ENCODE assay signal across 1 cellular context in genomic region chr2:65056215-65056989, GRCh38.
TF ChIP-seq lines count a peak whose summit lies in the region.

TSS of gene CEP68 (plus strand) at chr2:65056416. CDS start at chr2:65069445, 13,029 bp downstream.

TF ChIP-seq in HepG2, 621 proteins besides CTCF, POLR2A, EP300 and RAD21 (continued from another document and continues in another):
- TF ChIP-seq ZHX2 (IDR thresholded peaks at IDR 0.05; ENCODE audit: low read depth) (peak; percentile 65; the same call in 1 of the 2 replicates), ZHX2 (CRISPR knock-in tag; IDR thresholded peaks at IDR 0.05; ENCODE audit: borderline replicate concordance) (peak; percentile 94), ZNF781 (CRISPR knock-in tag; IDR thresholded peaks at IDR 0.05; ENCODE audit: borderline replicate concordance, not compliant biosample characterization) (peak; percentile 60), HMG20A (CRISPR knock-in tag; IDR thresholded peaks at IDR 0.05; ENCODE audit: borderline replicate concordance) (no peak), MNT (IDR thresholded peaks at IDR 0.05) (no peak), DMAP1 (CRISPR knock-in tag; IDR thresholded peaks at IDR 0.05) (peak; percentile 85), ZNF512B (CRISPR knock-in tag; IDR thresholded peaks at IDR 0.05; ENCODE audit: borderline replicate concordance) (0 out of 2 replicates have a peak, but pooled peaks have one; percentile 22), MYC (CRISPR knock-in tag; IDR thresholded peaks at IDR 0.05; ENCODE audit: borderline replicate concordance) (peak; percentile 85), PAF1 (CRISPR knock-in tag; IDR thresholded peaks at IDR 0.05) (no peak), BCLAF1 (IDR thresholded peaks at IDR 0.05) (no peak), MLLT10 (CRISPR knock-in tag; IDR thresholded peaks at IDR 0.05) (no peak), ADNP (CRISPR knock-in tag; IDR thresholded peaks at IDR 0.05) (no peak), ZNF281 (CRISPR knock-in tag; IDR thresholded peaks at IDR 0.05; ENCODE audit: borderline replicate concordance) (peak; percentile 69), AFF4 (CRISPR knock-in tag; IDR thresholded peaks at IDR 0.05) (0 out of 2 replicates have a peak, but pooled peaks have one; percentile 33), NFAT5 (CRISPR knock-in tag; IDR thresholded peaks at IDR 0.05) (no peak; the same call in 1 of the 2 replicates), ARID3A (IDR thresholded peaks at IDR 0.05; ENCODE audit: low read depth, low read length) (no peak)
